In genomic region chr3:56783644-56784451, GRCh38 we compare ENCODE assay signal across 1 cellular context.
A peak's percentile ranks its signal among the peaks of the same experiment; 100 is the strongest.
TF ChIP-seq lines count a peak whose summit lies in the region.

No MANE protein-coding gene starts in this region.

TF ChIP-seq in HepG2, 621 proteins besides CTCF, POLR2A, EP300 and RAD21 (continued from another document):
- no peak for TF ChIP-seq GABPA (IDR thresholded peaks at IDR 0.05; ENCODE audit: low read depth, low read length)
- TF ChIP-seq GABPA (CRISPR knock-in tag; IDR thresholded peaks at IDR 0.05; ENCODE audit: low read depth) = 0 out of 2 replicates have a peak, but pooled peaks have one; percentile 23
- no peak for TF ChIP-seq ZSCAN29 (CRISPR knock-in tag; conservative IDR thresholded peaks at IDR 0.05)
- TF ChIP-seq FOSL2 (CRISPR knock-in tag; IDR thresholded peaks at IDR 0.05) = peak; percentile 20; the same call in 1 of the 2 replicates
- TF ChIP-seq ISL2 (CRISPR knock-in tag; IDR thresholded peaks at IDR 0.05) = peak; percentile 72
- TF ChIP-seq, protein P1, sequence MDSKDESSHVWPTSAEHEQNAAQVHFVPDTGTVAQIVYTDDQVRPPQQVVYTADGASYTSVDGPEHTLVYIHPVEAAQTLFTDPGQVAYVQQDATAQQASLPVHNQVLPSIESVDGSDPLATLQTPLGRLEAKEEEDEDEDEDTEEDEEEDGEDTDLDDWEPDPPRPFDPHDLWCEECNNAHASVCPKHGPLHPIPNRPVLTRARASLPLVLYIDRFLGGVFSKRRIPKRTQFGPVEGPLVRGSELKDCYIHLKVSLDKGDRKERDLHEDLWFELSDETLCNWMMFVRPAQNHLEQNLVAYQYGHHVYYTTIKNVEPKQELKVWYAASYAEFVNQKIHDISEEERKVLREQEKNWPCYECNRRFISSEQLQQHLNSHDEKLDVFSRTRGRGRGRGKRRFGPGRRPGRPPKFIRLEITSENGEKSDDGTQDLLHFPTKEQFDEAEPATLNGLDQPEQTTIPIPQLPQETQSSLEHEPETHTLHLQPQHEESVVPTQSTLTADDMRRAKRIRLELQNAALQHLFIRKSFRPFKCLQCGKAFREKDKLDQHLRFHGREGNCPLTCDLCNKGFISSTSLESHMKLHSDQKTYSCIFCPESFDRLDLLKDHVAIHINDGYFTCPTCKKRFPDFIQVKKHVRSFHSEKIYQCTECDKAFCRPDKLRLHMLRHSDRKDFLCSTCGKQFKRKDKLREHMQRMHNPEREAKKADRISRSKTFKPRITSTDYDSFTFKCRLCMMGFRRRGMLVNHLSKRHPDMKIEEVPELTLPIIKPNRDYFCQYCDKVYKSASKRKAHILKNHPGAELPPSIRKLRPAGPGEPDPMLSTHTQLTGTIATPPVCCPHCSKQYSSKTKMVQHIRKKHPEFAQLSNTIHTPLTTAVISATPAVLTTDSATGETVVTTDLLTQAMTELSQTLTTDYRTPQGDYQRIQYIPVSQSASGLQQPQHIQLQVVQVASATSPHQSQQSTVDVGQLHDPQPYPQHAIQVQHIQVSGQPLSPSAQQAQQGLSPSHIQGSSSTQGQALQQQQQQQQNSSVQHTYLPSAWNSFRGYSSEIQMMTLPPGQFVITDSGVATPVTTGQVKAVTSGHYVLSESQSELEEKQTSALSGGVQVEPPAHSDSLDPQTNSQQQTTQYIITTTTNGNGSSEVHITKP (CRISPR knock-in tag; IDR thresholded peaks at IDR 0.05; ENCODE audit: low read depth) = 0 out of 2 replicates have a peak, but pooled peaks have one; percentile 38
